ENCODE assay signal across 8 cellular contexts in genomic region chr5:18744990-18745590, GRCh38.
DNase-seq lines count a peak whose midpoint lies in the region; ATAC-seq and TF ChIP-seq lines count a peak whose summit lies in the region.

No MANE protein-coding gene starts in this region.

- H3K9me3 ChIP-seq in DOHH2 (ENCODE audit: control insufficient read depth, insufficient read depth, low read length) (no peaks in the 10 kb centered on the region; the same call in 1 of the 2 replicates), mucosa of descending colon (no peaks in the 10 kb centered on the region)

- H3K4me2 ChIP-seq in DOHH2 (ENCODE audit: low read length), result peak overlapping the region; percentile 65; the same call in 1 of the 2 replicates

- H3K27ac ChIP-seq in DOHH2 (ENCODE audit: low read depth, low read length) (no peak overlapping the region), VCaP (peak overlapping the region; percentile 68)

- peak; percentile 56 for DNase-seq in KG1 (lab: John Stamatoyannopoulos, UW)
- peak; percentile 34 to 39 (median 37) for DNase-seq in mucosa of descending colon
- no peak for DNase-seq in ecto neural progenitor cell (ENCODE audit: low spot score)
- no peak for DNase-seq in NCI-H187 (lab: John Stamatoyannopoulos, UW)
- no peak for DNase-seq in GF-D8 (lab: John Stamatoyannopoulos, UW)

- no peaks in the 10 kb centered on the region for H3K27me3 ChIP-seq in DOHH2 (ENCODE audit: control insufficient read depth, low read length)

- no peak for TF ChIP-seq CTCF in DOHH2 (IDR thresholded peaks at IDR 0.05; ENCODE audit: low read depth, low read length, poor library complexity, severe bottlenecking)
- TF ChIP-seq CTCF in VCaP (conservative IDR thresholded peaks at IDR 0.05), result no peak
- no peak for TF ChIP-seq CTCF in mucosa of descending colon (IDR thresholded peaks at IDR 0.05)

- H3F3A ChIP-seq in DOHH2 (ENCODE audit: control insufficient read depth, insufficient read depth), result no peaks in the 10 kb centered on the region

- H3K36me3 ChIP-seq in DOHH2 (ENCODE audit: control insufficient read depth, low read length) (no peaks in the 10 kb centered on the region), mucosa of descending colon (ENCODE audit: low read depth) (no peaks in the 10 kb centered on the region)

- intact Hi-C loops in mucosa of descending colon (cut with DNase I, micrococcal nuclease), result no loop called here

- H3K4me3 ChIP-seq in DOHH2 (ENCODE audit: low read length), result peak overlapping the region; percentile 70; the same call in 1 of the 2 replicates
- H3K4me3 ChIP-seq in mucosa of descending colon, result no peak overlapping the region

- H3K9me2 ChIP-seq in DOHH2 (replicated peaks; ENCODE audit: control insufficient read depth, low read length), result no peaks in the 10 kb centered on the region

- ATAC-seq in GM21447 (IDR thresholded peaks at IDR 0.05; ENCODE audit: unreplicated experiment) (peak; percentile 51), mucosa of descending colon (peak; percentile 50)

- peaks cover 8% of the 10 kb centered on the region for H3K4me1 ChIP-seq in DOHH2 (ENCODE audit: control insufficient read depth, low read length)
- no peaks in the 10 kb centered on the region for H3K4me1 ChIP-seq in mucosa of descending colon (ENCODE audit: low read depth)

- H3K79me2 ChIP-seq in DOHH2 (ENCODE audit: control insufficient read depth, low read length), result no peaks in the 10 kb centered on the region

- no peaks in the 10 kb centered on the region for H4K20me1 ChIP-seq in DOHH2 (ENCODE audit: control insufficient read depth, insufficient read depth, low read depth, low read length)

Comparison
In these comparisons a context has a peak if more than half of its experiments do, and no peak if none do; other contexts are left out.
1. DNase-seq: peak in KG1 (single experiment) and mucosa of descending colon (3 of 3); none in ecto neural progenitor cell (single experiment), NCI-H187 (0 of 2) and GF-D8 (single experiment).